In the genomic region with DNA sequence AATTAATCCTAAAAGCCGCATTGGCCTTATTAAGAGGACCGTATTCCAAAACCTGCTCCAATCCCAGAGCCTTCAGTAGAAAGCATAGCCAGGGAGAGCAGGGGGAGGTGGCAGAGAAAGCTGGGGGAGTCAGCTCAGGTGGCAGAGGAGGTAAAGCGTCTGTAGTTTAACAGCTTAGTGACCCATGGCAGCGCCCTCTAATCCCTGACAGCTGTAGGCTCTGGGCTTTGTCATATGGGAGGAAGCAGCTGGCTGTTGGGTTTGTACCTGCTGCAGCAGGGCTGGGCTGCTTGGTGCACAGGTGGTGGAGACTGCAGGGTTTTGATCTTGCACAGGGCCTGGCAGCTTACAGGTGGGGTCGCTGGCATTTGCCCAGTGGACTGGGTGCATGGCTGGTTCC, we compare ENCODE assay signal across 19 cellular contexts. TPM values are rescaled to one million over a fixed set of nuclear protein-coding genes. Genes with fewer than 3 reads are reported as not detected.
"Had no signal": no experiment of that assay in that cellular context is flagged by ENCODE, and none has a peak within 500 bp of the region (broad histone marks: within the 10 kb centered on the region; RNA-seq: fewer than 3 reads in every experiment).

No MANE protein-coding gene starts in this region.

- H3K4me3 Mint-ChIP-seq: activated CD4-positive, alpha-beta memory T cell treated with anti-CD3 and anti-CD28 coated beads, Interleukin-2, amount 10 ng/mL, durations not matched to agents 7 days and 5 days; memory B cell; naive thymus-derived CD4-positive, alpha-beta T cell had no signal

- H3K27ac Mint-ChIP-seq: activated CD4-positive, alpha-beta memory T cell treated with anti-CD3 and anti-CD28 coated beads, Interleukin-2, amount 10 ng/mL, durations not matched to agents 7 days and 5 days; activated naive CD4-positive, alpha-beta T cell treated with anti-CD3 and anti-CD28 coated beads, Interleukin-2, amount 50 U/mL, for 72 hours; memory B cell; naive thymus-derived CD4-positive, alpha-beta T cell had no signal

- DNase-seq: activated CD4-positive, alpha-beta memory T cell treated with anti-CD3 and anti-CD28 coated beads, Interleukin-2, amount 10 ng/mL, durations not matched to agents 7 days and 5 days; activated CD8-positive, alpha-beta memory T cell treated with anti-CD3 and anti-CD28 coated beads, Interleukin-2, amount 50 U/mL, for 4 hours; activated gamma-delta T cell; activated T-cell treated with anti-CD3 and anti-CD28 coated beads, Interleukin-2, amount 50 U/mL, for 48 hours; left ventricle myocardium superior; mucosa of descending colon; naive thymus-derived CD4-positive, alpha-beta T cell; posterior cingulate gyrus; stimulated activated CD4-positive, alpha-beta T cell treated with anti-CD3 and anti-CD28 coated beads, Interleukin-4, amount 100 ng/mL, for 4 hours; stimulated activated CD8-positive, alpha-beta memory T cell treated with anti-CD3 and anti-CD28 coated beads, Interleukin-4, amount 100 ng/mL, for 48 hours; stimulated activated naive CD4-positive, alpha-beta T cell treated with Interleukin-2 at 50 U/mL for 16 hours; substantia nigra; uterus had no signal

- H3K9me3 Mint-ChIP-seq: activated CD4-positive, alpha-beta memory T cell treated with anti-CD3 and anti-CD28 coated beads, Interleukin-2, amount 10 ng/mL, durations not matched to agents 7 days and 5 days; activated naive CD4-positive, alpha-beta T cell treated with anti-CD3 and anti-CD28 coated beads, Interleukin-2, amount 50 U/mL, for 72 hours had no signal

- ATAC-seq: activated naive CD4-positive, alpha-beta T cell treated with anti-CD3 and anti-CD28 coated beads, Interleukin-2, amount 50 U/mL, for 72 hours; left ventricle myocardium superior; mucosa of descending colon; naive thymus-derived CD4-positive, alpha-beta T cell had no signal

- H3K36me3 Mint-ChIP-seq: activated naive CD4-positive, alpha-beta T cell treated with anti-CD3 and anti-CD28 coated beads, Interleukin-2, amount 50 U/mL, for 72 hours had no signal

- H3K27ac ChIP-seq: cardiac muscle cell, esophagus muscularis mucosa, skin epidermis, tibial nerve, uterus had no signal

- H3K4me1 Mint-ChIP-seq: activated CD4-positive, alpha-beta memory T cell treated with anti-CD3 and anti-CD28 coated beads, Interleukin-2, amount 10 ng/mL, durations not matched to agents 7 days and 5 days; memory B cell; naive thymus-derived CD4-positive, alpha-beta T cell had no signal

RNA-seq across cellular contexts. Expression of a gene that starts 50.6 kb away (rescaled TPM):
- total RNA-seq: activated CD4-positive, alpha-beta memory T cell treated with anti-CD3 and anti-CD28 coated beads, Interleukin-2, amount 10 ng/mL, durations not matched to agents 7 days and 5 days had no signal
